ENCODE assay signal across 17 cellular contexts in genomic region chr3:76083992-76084391, GRCh38.
"Had no signal": no experiment of that assay in that cellular context is flagged by ENCODE, and none has a peak within 500 bp of the region (broad histone marks: within the 10 kb centered on the region; RNA-seq: fewer than 3 reads in every experiment).

No MANE protein-coding gene starts in this region.

- H3K4me1 ChIP-seq: upper lobe of right lung had no signal

- H3K36me3 Mint-ChIP-seq: activated naive CD4-positive, alpha-beta T cell treated with anti-CD3 and anti-CD28 coated beads, Interleukin-2, amount 50 U/mL, for 24 hours had no signal

- H3K4me3 ChIP-seq: thoracic aorta, upper lobe of right lung had no signal

- FAIRE-seq: small intestine had no signal

- H3K9me3 ChIP-seq: upper lobe of right lung had no signal

- H3K27me3 Mint-ChIP-seq: activated CD4-positive, alpha-beta memory T cell treated with anti-CD3 and anti-CD28 coated beads, Interleukin-2, amount 10 ng/mL, durations not matched to agents 7 days and 5 days; activated CD4-positive, alpha-beta T cell treated with anti-CD3 and anti-CD28 coated beads for 36 hours; activated naive CD4-positive, alpha-beta T cell treated with anti-CD3 and anti-CD28 coated beads, Interleukin-2, amount 50 U/mL, for 24 hours; activated T-cell treated with anti-CD3 and anti-CD28 coated beads, Interleukin-2, amount 50 U/mL, for 24 hours; dendritic cell treated with granulocyte-macrophage colony-stimulating factor and Interleukin-4, amounts not matched to agents 40 ng/mL and 50 ng/mL, for 4 days; progenitor cell of endocrine pancreas; T-helper 17 cell had no signal

- H3K27ac ChIP-seq: brain microvascular endothelial cell, thoracic aorta, upper lobe of right lung had no signal

- H3K27me3 ChIP-seq: brain microvascular endothelial cell, upper lobe of right lung had no signal

- H3K27ac Mint-ChIP-seq: activated CD4-positive, alpha-beta memory T cell treated with anti-CD3 and anti-CD28 coated beads, Interleukin-2, amount 10 ng/mL, durations not matched to agents 7 days and 5 days; activated CD4-positive, alpha-beta T cell treated with anti-CD3 and anti-CD28 coated beads for 36 hours; activated naive CD4-positive, alpha-beta T cell treated with anti-CD3 and anti-CD28 coated beads, Interleukin-2, amount 50 U/mL, for 24 hours; activated T-cell treated with anti-CD3 and anti-CD28 coated beads, Interleukin-2, amount 50 U/mL, for 24 hours; dendritic cell treated with granulocyte-macrophage colony-stimulating factor and Interleukin-4, amounts not matched to agents 40 ng/mL and 50 ng/mL, for 4 days; nephron progenitor cell; progenitor cell of endocrine pancreas; T-helper 17 cell had no signal

- H3K4me1 Mint-ChIP-seq: activated CD4-positive, alpha-beta memory T cell treated with anti-CD3 and anti-CD28 coated beads, Interleukin-2, amount 10 ng/mL, durations not matched to agents 7 days and 5 days; activated CD4-positive, alpha-beta T cell treated with anti-CD3 and anti-CD28 coated beads for 36 hours; activated naive CD4-positive, alpha-beta T cell treated with anti-CD3 and anti-CD28 coated beads, Interleukin-2, amount 50 U/mL, for 24 hours; nephron progenitor cell; T-helper 17 cell had no signal

- DNase-seq: activated CD4-positive, alpha-beta memory T cell treated with anti-CD3 and anti-CD28 coated beads, Interleukin-2, amount 10 ng/mL, durations not matched to agents 7 days and 5 days; activated CD4-positive, alpha-beta T cell treated with anti-CD3 and anti-CD28 coated beads for 36 hours; activated T-cell treated with anti-CD3 and anti-CD28 coated beads, Interleukin-2, amount 50 U/mL, for 24 hours; amniotic stem cell; brain microvascular endothelial cell; effector memory CD4-positive, alpha-beta T cell; head of caudate nucleus; nephron progenitor cell; occipital lobe; right cardiac atrium; small intestine; T-helper 17 cell; upper lobe of right lung had no signal

- ATAC-seq: activated CD4-positive, alpha-beta T cell treated with anti-CD3 and anti-CD28 coated beads for 36 hours; right cardiac atrium; T-helper 17 cell; upper lobe of right lung had no signal

- H3K36me3 ChIP-seq: brain microvascular endothelial cell, thoracic aorta, upper lobe of right lung had no signal

- H3K4me3 Mint-ChIP-seq: activated CD4-positive, alpha-beta memory T cell treated with anti-CD3 and anti-CD28 coated beads, Interleukin-2, amount 10 ng/mL, durations not matched to agents 7 days and 5 days; activated CD4-positive, alpha-beta T cell treated with anti-CD3 and anti-CD28 coated beads for 36 hours; activated naive CD4-positive, alpha-beta T cell treated with anti-CD3 and anti-CD28 coated beads, Interleukin-2, amount 50 U/mL, for 24 hours; activated T-cell treated with anti-CD3 and anti-CD28 coated beads, Interleukin-2, amount 50 U/mL, for 24 hours; dendritic cell treated with granulocyte-macrophage colony-stimulating factor and Interleukin-4, amounts not matched to agents 40 ng/mL and 50 ng/mL, for 4 days; nephron progenitor cell; T-helper 17 cell had no signal
